Comparison of ENCODE assay signal across 11 cellular contexts in genomic region chr2:30257266-30258214, GRCh38. TPM values are rescaled to one million over a fixed set of nuclear protein-coding genes. Genes with fewer than 3 reads are reported as not detected.
DNase-seq lines count a peak whose midpoint lies in the region; ATAC-seq and TF ChIP-seq lines count a peak whose summit lies in the region.
"Had no signal": no experiment of that assay in that cellular context is flagged by ENCODE, and none has a peak within 500 bp of the region (broad histone marks: within the 10 kb centered on the region; RNA-seq: fewer than 3 reads in every experiment).

No MANE protein-coding gene starts in this region.

- H3K56ac ChIP-seq in IMR-90 (ENCODE audit: extremely low read depth, insufficient read depth, low read length), result no peak overlapping the region

- H3K36me3 ChIP-seq in IMR-90 (ENCODE audit: control insufficient read depth, insufficient read depth, low read length), result peaks cover 68% of the 10 kb centered on the region

- H3K4me2 ChIP-seq in IMR-90 (ENCODE audit: low read depth, low read length), result no peak overlapping the region

- H3K18ac ChIP-seq in IMR-90 (ENCODE audit: low read depth, low read length), result peak overlapping the region; percentile 7; the same call in 1 of the 2 replicates

- peak overlapping the region; percentile 24; the same call in 1 of the 2 replicates for H4K91ac ChIP-seq in IMR-90 (ENCODE audit: insufficient read depth, low read depth, low read length)

- H3K4me3 ChIP-seq in IMR-90 (ENCODE audit: insufficient read depth, low read depth, low read length), result no peak overlapping the region
- H3K4me3 ChIP-seq: psoas muscle, thoracic aorta had no signal

- in situ Hi-C loops in IMR-90 (cut with MboI; ENCODE audit: low sequenced_read_pairs), result no loop called here

- CTCF ChIA-PET in IMR-90 (lab: Yijun Ruan, JAX), result interaction anchor here (1.5 kb wide), 1 partner anchor 18 kb away, joined by 3 read pairs; no protein-coding TSS in a partner anchor

- peaks cover 44 to 72% of the 10 kb centered on the region in 2 experiments for H3K79me1 ChIP-seq in IMR-90 (ENCODE audit: low read depth in 1 of 2, low read length in 2 of 2)

- no peak overlapping the region for H2BK120ac ChIP-seq in IMR-90 (ENCODE audit: low read depth, low read length)

- peaks cover 14% of the 10 kb centered on the region for H3K9me3 Mint-ChIP-seq in T-helper 2 cell treated with Interferon-gamma antibody and Interleukin-4, amounts not matched to agents 5 μg/mL and 100 μg/mL, for 36 hours
- no peaks in the 10 kb centered on the region for H3K9me3 Mint-ChIP-seq in activated naive CD4-positive, alpha-beta T cell treated with anti-CD3 and anti-CD28 coated beads, Interleukin-2, amount 50 U/mL, for 24 hours
- H3K9me3 Mint-ChIP-seq in natural killer cell treated with Interleukin-12 subunit alpha and Interleukin-12 subunit beta and Interleukin-15 and Interleukin-18, amount 100 ng/mL, for 72 hours, result peaks cover 10% of the 10 kb centered on the region

- H3K27ac Mint-ChIP-seq in T-helper 2 cell treated with Interferon-gamma antibody and Interleukin-4, amounts not matched to agents 5 μg/mL and 100 μg/mL, for 36 hours, result peak overlapping the region; percentile 83
- H3K27ac Mint-ChIP-seq in activated naive CD4-positive, alpha-beta T cell treated with anti-CD3 and anti-CD28 coated beads, Interleukin-2, amount 50 U/mL, for 24 hours, result peak overlapping the region; percentile 84
- peak overlapping the region; percentile 51 to 98 for H3K27ac Mint-ChIP-seq in natural killer cell treated with Interleukin-12 subunit alpha and Interleukin-12 subunit beta and Interleukin-15 and Interleukin-18, amount 100 ng/mL, for 72 hours

- no peak for TF ChIP-seq POLR2A in IMR-90 (IDR thresholded peaks at IDR 0.05; ENCODE audit: low read depth, low read length)
- no peak for TF ChIP-seq POLR2A in GM18505 (IDR thresholded peaks at IDR 0.05; ENCODE audit: borderline replicate concordance, extremely low read depth, insufficient read depth, insufficient read length)

- no TSS peak for BruUV-seq in IMR-90 (replicated peaks; lab: Mats Ljungman, UMichigan)

- H4K20me1 ChIP-seq in IMR-90 (ENCODE audit: insufficient read depth, low read length), result peaks cover 76% of the 10 kb centered on the region

- intact Hi-C loops in IMR-90 (cut with micrococcal nuclease), result no loop called here

- peak overlapping the region; percentile 60 for H3K4me3 Mint-ChIP-seq in T-helper 2 cell treated with Interferon-gamma antibody and Interleukin-4, amounts not matched to agents 5 μg/mL and 100 μg/mL, for 36 hours
- peak overlapping the region; percentile 79 for H3K4me3 Mint-ChIP-seq in activated naive CD4-positive, alpha-beta T cell treated with anti-CD3 and anti-CD28 coated beads, Interleukin-2, amount 50 U/mL, for 24 hours
- peak overlapping the region; percentile 7 for H3K4me3 Mint-ChIP-seq in natural killer cell treated with Interleukin-12 subunit alpha and Interleukin-12 subunit beta and Interleukin-15 and Interleukin-18, amount 100 ng/mL, for 72 hours

- TF ChIP-seq RAD21 in IMR-90 (IDR thresholded peaks at IDR 0.05; ENCODE audit: low read length), result no peak

- peaks cover 4% of the 10 kb centered on the region for H3K9me3 ChIP-seq in IMR-90 (ENCODE audit: control insufficient read depth, insufficient read depth, low read length)
- H3K9me3 ChIP-seq: psoas muscle, thoracic aorta had no signal

- no peak for DNase-seq in T-helper 2 cell treated with Interferon-gamma antibody and Interleukin-4, amounts not matched to agents 5 μg/mL and 100 μg/mL, for 36 hours (ENCODE audit: low spot score)
- no peak for DNase-seq in T-helper 2 cell
- DNase-seq in IMR-90, result no peak
- no peak for DNase-seq in natural killer cell treated with Interleukin-12 subunit alpha and Interleukin-12 subunit beta and Interleukin-15 and Interleukin-18, amount 100 ng/mL, for 72 hours (ENCODE audit: low spot score)
- no peak for DNase-seq in NCI-H82 treated with DMSO at 0.1 percent for 48 hours (lab: John Stamatoyannopoulos, UW; ENCODE audit: unreplicated experiment)
- DNase-seq: Karpas-422, psoas muscle had no signal

- peak overlapping the region; percentile 81 for H2BK5ac ChIP-seq in IMR-90 (ENCODE audit: low read depth, low read length, poor library complexity, severe bottlenecking)

- no peak overlapping the region for H2AFZ ChIP-seq in IMR-90 (replicated peaks; ENCODE audit: low read length, poor library complexity)

- no peak overlapping the region for H3K23ac ChIP-seq in IMR-90 (ENCODE audit: low read depth, low read length)

- H4K8ac ChIP-seq in IMR-90 (ENCODE audit: low read depth in 2 of 2, low read length in 2 of 2), result peak overlapping the region; percentile 37 to 53; a peak in 2 of 4 replicates

- no peaks in the 10 kb centered on the region for H3K27me3 ChIP-seq in IMR-90 (ENCODE audit: control insufficient read depth, insufficient read depth, low read length)

- H3K36me3 Mint-ChIP-seq in T-helper 2 cell treated with Interferon-gamma antibody and Interleukin-4, amounts not matched to agents 5 μg/mL and 100 μg/mL, for 36 hours (ENCODE audit: low read depth), result peaks cover 65% of the 10 kb centered on the region
- peaks cover 37% of the 10 kb centered on the region for H3K36me3 Mint-ChIP-seq in activated naive CD4-positive, alpha-beta T cell treated with anti-CD3 and anti-CD28 coated beads, Interleukin-2, amount 50 U/mL, for 24 hours
- peaks cover 46% of the 10 kb centered on the region for H3K36me3 Mint-ChIP-seq in natural killer cell treated with Interleukin-12 subunit alpha and Interleukin-12 subunit beta and Interleukin-15 and Interleukin-18, amount 100 ng/mL, for 72 hours

- TF ChIP-seq CTCF in IMR-90 (conservative IDR thresholded peaks at IDR 0.05; ENCODE audit: low read depth, low read length), result no peak

- H3K4me1 ChIP-seq in IMR-90 (ENCODE audit: control insufficient read depth, insufficient read depth, low read length), result peaks cover 29% of the 10 kb centered on the region

- no peak overlapping the region for H2BK15ac ChIP-seq in IMR-90 (ENCODE audit: low read depth, low read length)

- no peaks in the 10 kb centered on the region for H3K27me3 Mint-ChIP-seq in T-helper 2 cell treated with Interferon-gamma antibody and Interleukin-4, amounts not matched to agents 5 μg/mL and 100 μg/mL, for 36 hours (ENCODE audit: low read depth)
- H3K27me3 Mint-ChIP-seq in activated naive CD4-positive, alpha-beta T cell treated with anti-CD3 and anti-CD28 coated beads, Interleukin-2, amount 50 U/mL, for 24 hours, result no peaks in the 10 kb centered on the region
- no peaks in the 10 kb centered on the region for H3K27me3 Mint-ChIP-seq in natural killer cell treated with Interleukin-12 subunit alpha and Interleukin-12 subunit beta and Interleukin-15 and Interleukin-18, amount 100 ng/mL, for 72 hours

- no peak for ATAC-seq in IMR-90 (ENCODE audit: low read depth)
- no peak for ATAC-seq in natural killer cell treated with Interleukin-12 subunit alpha and Interleukin-12 subunit beta and Interleukin-15 and Interleukin-18, amount 100 ng/mL, for 72 hours
- ATAC-seq in HG03571 (IDR thresholded peaks at IDR 0.05; ENCODE audit: unreplicated experiment), result no peak
- ATAC-seq in GM18505 (IDR thresholded peaks at IDR 0.05; ENCODE audit: unreplicated experiment), result no peak

- H2AK9ac ChIP-seq in IMR-90 (replicated peaks; ENCODE audit: low read depth, low read length, poor library complexity), result no peak overlapping the region

- H3K27ac ChIP-seq in IMR-90 (ENCODE audit: insufficient read depth, low read length), result peak overlapping the region; percentile 24
- H3K27ac ChIP-seq: psoas muscle had no signal

- peaks cover 31% of the 10 kb centered on the region for H3K9me1 ChIP-seq in IMR-90 (ENCODE audit: insufficient read depth, low read length)

- no peak overlapping the region for H2BK20ac ChIP-seq in IMR-90 (ENCODE audit: low read depth, low read length)

- no peak overlapping the region for H2AK5ac ChIP-seq in IMR-90 (ENCODE audit: low read depth, low read length)

- POLR2A ChIA-PET in IMR-90 (lab: Charles Lee; ENCODE audit: unreplicated experiment), result interaction anchor here (0.5 kb wide), 1 partner anchor 62 kb away, joined by 16 read pairs; no protein-coding TSS in a partner anchor

- 93% methylated on average over 7 of the region's 17 CpGs; no CpG with 5 or more reads in 1 of the 2 experiments for WGBS in IMR-90 (ENCODE audit: extremely low coverage in 2 of 2, insufficient read length in 1 of 2), 2 experiments

- H3K9ac ChIP-seq in IMR-90 (ENCODE audit: low read depth, low read length), result peak overlapping the region; percentile 6; the same call in 1 of the 2 replicates

- dilution Hi-C loops in IMR-90 (cut with HindIII; ENCODE audit: low sequenced_read_pairs, unreplicated experiment), result no loop called here

- H3K4ac ChIP-seq in IMR-90 (ENCODE audit: low read depth, low read length), result no peak overlapping the region

- H3K14ac ChIP-seq in IMR-90 (replicated peaks; ENCODE audit: low read depth, low read length), result 0 out of 2 replicates have a peak overlapping the region, but pooled peaks have one; percentile 10

- H3K4me1 Mint-ChIP-seq in T-helper 2 cell treated with Interferon-gamma antibody and Interleukin-4, amounts not matched to agents 5 μg/mL and 100 μg/mL, for 36 hours (ENCODE audit: low read depth), result peaks cover 60% of the 10 kb centered on the region
- H3K4me1 Mint-ChIP-seq in activated naive CD4-positive, alpha-beta T cell treated with anti-CD3 and anti-CD28 coated beads, Interleukin-2, amount 50 U/mL, for 24 hours, result peaks cover 98% of the 10 kb centered on the region
- H3K4me1 Mint-ChIP-seq in natural killer cell treated with Interleukin-12 subunit alpha and Interleukin-12 subunit beta and Interleukin-15 and Interleukin-18, amount 100 ng/mL, for 72 hours (ENCODE audit: low read depth in 2 of 2), result peaks cover 77 to 82% of the 10 kb centered on the region in 2 donors

- peak overlapping the region; percentile 22 for H4K5ac ChIP-seq in IMR-90 (ENCODE audit: low read depth, low read length)

TF ChIP-seq in IMR-90, 13 proteins besides CTCF, POLR2A, EP300 and RAD21 (continues in another document):
- TF ChIP-seq CEBPB (IDR thresholded peaks at IDR 0.05; ENCODE audit: low read depth, low read length), result no peak
- no peak for TF ChIP-seq ELK1 (IDR thresholded peaks at IDR 0.05; ENCODE audit: borderline replicate concordance, low read depth, low read length)

RNA-seq across cellular contexts. Expression of gene LBH, which starts 26.2 kb away (rescaled TPM):
- total RNA-seq in IMR-90 (2012; rRNA removed), result 155 and 158 TPM in 2 replicates
- polyA plus RNA-seq in IMR-90 (2012; rRNA removed), result 163 and 202 TPM in 2 replicates
- polyA plus RNA-seq in IMR-90 (2012; cell fraction: cytosol; rRNA removed), result 108 and 247 TPM in 2 replicates
- 92.9 and 150 TPM in 2 replicates for polyA plus RNA-seq in IMR-90 (2012; cell fraction: nucleus; rRNA removed; ENCODE audit: low replicate concordance)
- total RNA-seq in natural killer cell treated with Interleukin-12 subunit alpha and Interleukin-12 subunit beta and Interleukin-15 and Interleukin-18, amount 100 ng/mL, for 72 hours, result 1,000 to 10,000 TPM in 1 of 2 donors, 100 to 1,000 TPM in 1; 206 to 1,155 TPM

Comparison
In these comparisons a context has a peak if more than half of its experiments do, and no peak if none do; other contexts are left out.
1. H3K4me3 Mint-ChIP-seq: peak in every context shown above with its lines; median percentile 79 in activated naive CD4-positive, alpha-beta T cell treated with anti-CD3 and anti-CD28 coated beads, Interleukin-2, amount 50 U/mL, for 24 hours; 60 in T-helper 2 cell treated with Interferon-gamma antibody and Interleukin-4, amounts not matched to agents 5 μg/mL and 100 μg/mL, for 36 hours; 7 in natural killer cell treated with Interleukin-12 subunit alpha and Interleukin-12 subunit beta and Interleukin-15 and Interleukin-18, amount 100 ng/mL, for 72 hours.